ENCODE assay signal across 14 cellular contexts in genomic region chr4:80142396-80143304, GRCh38. TPM values are rescaled to one million over a fixed set of nuclear protein-coding genes. Genes with fewer than 3 reads are reported as not detected.
DNase-seq lines count a peak whose midpoint lies in the region; ATAC-seq, FAIRE-seq and TF ChIP-seq lines count a peak whose summit lies in the region.
"Had no signal": no experiment of that assay in that cellular context is flagged by ENCODE, and none has a peak within 500 bp of the region (broad histone marks: within the 10 kb centered on the region; RNA-seq: fewer than 3 reads in every experiment).

No MANE protein-coding gene starts in this region.

- CTCF ChIA-PET in activated B cell treated with CpG ODN at 0.5 μM for 24 hours (lab: Charles Lee) = interaction anchor here (1.3 to 3.4 kb wide), 4 partner anchors 17 to 60 kb away, joined by 3 to 20 read pairs (median 4); no protein-coding TSS in a partner anchor
- CTCF ChIA-PET in HepG2 (lab: Yijun Ruan, JAX; ENCODE audit: low intra/inter-chr PET ratio, low total read pairs) = no interaction called here

- no peaks in the 10 kb centered on the region for H3K9me2 ChIP-seq in Loucy (replicated peaks; ENCODE audit: low read depth, low read length)

- no peaks in the 10 kb centered on the region for H3K79me1 ChIP-seq in neuronal stem cell (ENCODE audit: low read depth, low read length)

- H4K20me1 ChIP-seq in Loucy (ENCODE audit: insufficient read depth, low read length, poor library complexity, severe bottlenecking) = no peaks in the 10 kb centered on the region
- H4K20me1 ChIP-seq in HepG2 (ENCODE audit: insufficient read depth, low read length) = no peaks in the 10 kb centered on the region

- H3K4me3 Mint-ChIP-seq in activated B cell treated with CpG ODN at 0.5 μM for 24 hours = no peak overlapping the region
- H3K4me3 Mint-ChIP-seq: activated CD4-positive, alpha-beta T cell treated with anti-CD3 and anti-CD28 coated beads, Interleukin-2, amount 10 ng/mL, durations not matched to agents 7 days and 5 days had no signal

- H2AK5ac ChIP-seq in neuronal stem cell (ENCODE audit: low read depth, low read length) = no peak overlapping the region

- H3F3A ChIP-seq in Loucy (ENCODE audit: low read depth) = peaks cover 20% of the 10 kb centered on the region

- H3K36me3 Mint-ChIP-seq in activated B cell treated with CpG ODN at 0.5 μM for 24 hours (ENCODE audit: low read depth) = no peaks in the 10 kb centered on the region

- no peak overlapping the region for H2BK15ac ChIP-seq in neuronal stem cell (ENCODE audit: low read length)

- in situ Hi-C loops in HepG2 (cut with HindIII; ENCODE audit: extremely low pct_ligation_motif_present, low pct_unique_long_range_greater_than_20kb) = no loop called here

- peaks cover 33% of the 10 kb centered on the region for H3K4me1 Mint-ChIP-seq in activated B cell treated with CpG ODN at 0.5 μM for 24 hours

- TF ChIP-seq EP300 in HepG2 (IDR thresholded peaks at IDR 0.05; ENCODE audit: low read depth in 2 of 2, low read length in 2 of 2) = no peak
- no peak for TF ChIP-seq EP300 in HepG2 (CRISPR knock-in tag; IDR thresholded peaks at IDR 0.05; ENCODE audit: borderline replicate concordance)

- H2AFZ ChIP-seq in Loucy (ENCODE audit: low read length) (0 out of 2 replicates have a peak overlapping the region, but pooled peaks have one; percentile 16), HepG2 (ENCODE audit: low read length) (no peak overlapping the region), neuronal stem cell (ENCODE audit: low read length) (no peak overlapping the region)

- H3K4me2 ChIP-seq in Loucy (ENCODE audit: low read depth, low read length, poor library complexity, severe bottlenecking) (peak overlapping the region; percentile 53), HepG2 (ENCODE audit: low read depth, low read length) (no peak overlapping the region), neuronal stem cell (ENCODE audit: insufficient read depth, low read length, poor library complexity, severe bottlenecking) (no peak overlapping the region)

- no peak overlapping the region for H3K14ac ChIP-seq in neuronal stem cell (ENCODE audit: low read length)

- no peak overlapping the region for H2BK120ac ChIP-seq in neuronal stem cell (ENCODE audit: low read depth, low read length)

- ATAC-seq in activated B cell treated with CpG ODN at 0.5 μM for 24 hours (ENCODE audit: low read depth) (peak; percentile 28), HepG2 (no peak)
- ATAC-seq: stimulated activated naive CD8-positive, alpha-beta T cell treated with anti-CD3 and anti-CD28 coated beads, Interleukin-15, Interleukin-2, amounts not matched to agents 100 U/mL and 50 U/mL, for 24 hours had no signal

- H3K18ac ChIP-seq in neuronal stem cell (ENCODE audit: low read length) = no peak overlapping the region

- no peak for TF ChIP-seq POLR2A in HepG2 (IDR thresholded peaks at IDR 0.05; ENCODE audit: insufficient read depth in 1 of 2, low read depth in 2 of 2, low read length in 2 of 2)

- no peak overlapping the region for H3K23ac ChIP-seq in neuronal stem cell (ENCODE audit: low read depth, low read length, poor library complexity)

- no peak overlapping the region for H2BK5ac ChIP-seq in neuronal stem cell (ENCODE audit: low read length)

- H3K36me3 ChIP-seq in Loucy (ENCODE audit: insufficient read depth, low read length) (no peaks in the 10 kb centered on the region), HepG2 (replicated peaks in 1 of 2; ENCODE audit: control insufficient read depth in 1 of 2, insufficient read depth in 2 of 2, low read length in 2 of 2) (no peaks in the 10 kb centered on the region), neuronal stem cell (replicated peaks in 1 of 2; ENCODE audit: control insufficient read depth in 2 of 2, insufficient read depth in 2 of 2, low read length in 2 of 2) (no peaks in the 10 kb centered on the region)

- no peak overlapping the region for H3K27ac Mint-ChIP-seq in activated B cell treated with CpG ODN at 0.5 μM for 24 hours
- H3K27ac Mint-ChIP-seq: activated CD4-positive, alpha-beta T cell treated with anti-CD3 and anti-CD28 coated beads, Interleukin-2, amount 10 ng/mL, durations not matched to agents 7 days and 5 days had no signal

- H3K4ac ChIP-seq in neuronal stem cell (ENCODE audit: low read length) = no peak overlapping the region

- 10% methylated on average over 4 of the region's 4 CpGs for WGBS in HepG2 (ENCODE audit: low lambda C conversion rate)
- WGBS in neuronal stem cell (ENCODE audit: extremely low coverage in 2 of 2, insufficient read length in 2 of 2, insufficient replicate concordance in 1 of 2), 2 donors = no CpG with 5 or more reads among the region's 4 CpGs

- H4K8ac ChIP-seq in neuronal stem cell (ENCODE audit: low read depth, low read length) = no peak overlapping the region

- H3K9me3 Mint-ChIP-seq in activated B cell treated with CpG ODN at 0.5 μM for 24 hours = no peaks in the 10 kb centered on the region
- H3K9me3 Mint-ChIP-seq: IgD-negative memory B cell had no signal

- H3K27me3 ChIP-seq in Loucy (ENCODE audit: insufficient read depth, low read length, poor library complexity, severe bottlenecking) (no peaks in the 10 kb centered on the region), HepG2 (ENCODE audit: control insufficient read depth in 1 of 2, insufficient read depth in 2 of 2, low read length in 2 of 2) (no peaks in the 10 kb centered on the region), neuronal stem cell (ENCODE audit: control insufficient read depth in 3 of 3, insufficient read depth in 3 of 3, low read depth in 1 of 3, low read length in 3 of 3) (no peaks in the 10 kb centered on the region)

- no peaks in the 10 kb centered on the region for H3K27me3 Mint-ChIP-seq in activated B cell treated with CpG ODN at 0.5 μM for 24 hours
- H3K27me3 Mint-ChIP-seq: activated CD4-positive, alpha-beta T cell treated with anti-CD3 and anti-CD28 coated beads, Interleukin-2, amount 10 ng/mL, durations not matched to agents 7 days and 5 days had no signal

- intact Hi-C loops in activated B cell treated with CpG ODN at 0.5 μM for 24 hours (cut with micrococcal nuclease) = no loop called here
- intact Hi-C loops in HepG2 (cut with micrococcal nuclease; ENCODE audit: unreplicated experiment) = no loop called here
- intact Hi-C loops in head of caudate nucleus (cut with DNase I) = no loop called here

- H3K4me1 ChIP-seq in Loucy (ENCODE audit: insufficient read depth, low read length, poor library complexity, severe bottlenecking) (peaks cover 78% of the 10 kb centered on the region), HepG2 (ENCODE audit: insufficient read depth, low read length) (no peaks in the 10 kb centered on the region), neuronal stem cell (ENCODE audit: control insufficient read depth in 2 of 2, insufficient read depth in 1 of 2, low read depth in 1 of 2, low read length in 2 of 2) (no peaks in the 10 kb centered on the region)

- POLR2A ChIA-PET in activated B cell treated with CpG ODN at 0.5 μM for 24 hours (lab: Charles Lee) (no interaction called here), HepG2 (lab: Yijun Ruan, JAX) (no interaction called here)

- FAIRE-seq in HepG2 (lab: Jason Lieb, UNC) = no peak

- peak overlapping the region; percentile 20 for H3K4me3 ChIP-seq in Loucy (ENCODE audit: low read length, poor library complexity, severe bottlenecking)
- H3K4me3 ChIP-seq in HepG2 (replicated peaks in 1 of 3; ENCODE audit: insufficient read depth in 1 of 3, low read depth in 2 of 3, low read length in 3 of 3) = no peak overlapping the region
- no peak overlapping the region for H3K4me3 ChIP-seq in neuronal stem cell (ENCODE audit: low read length in 2 of 2)

- H3K9ac ChIP-seq in Loucy (ENCODE audit: low read depth, low read length, poor library complexity, severe bottlenecking) = peak overlapping the region; percentile 69
- H3K9ac ChIP-seq in HepG2 (ENCODE audit: insufficient read depth, low read depth, low read length) = no peak overlapping the region
- H3K9ac ChIP-seq in neuronal stem cell (ENCODE audit: low read depth, low read length, poor library complexity) = no peak overlapping the region

- no TSS peak for BruUV-seq in HepG2 (replicated peaks; lab: Mats Ljungman, UMichigan)

- H3K9me3 ChIP-seq in Loucy (ENCODE audit: insufficient read depth, low read depth, low read length) (no peaks in the 10 kb centered on the region), HepG2 (ENCODE audit: low read length) (no peaks in the 10 kb centered on the region), neuronal stem cell (replicated peaks in 1 of 2; ENCODE audit: control insufficient read depth in 2 of 2, insufficient read depth in 1 of 2, low read depth in 1 of 2, low read length in 2 of 2) (no peaks in the 10 kb centered on the region)

- H3K79me2 ChIP-seq in Loucy (ENCODE audit: insufficient read depth, low read length) (no peaks in the 10 kb centered on the region), HepG2 (ENCODE audit: insufficient read depth, low read length) (no peaks in the 10 kb centered on the region)

- H3K27ac ChIP-seq in HepG2 (ENCODE audit: extremely low read length, insufficient read depth, low read length) (no peak overlapping the region), neuronal stem cell (replicated peaks; ENCODE audit: low read length) (no peak overlapping the region)

- H4K91ac ChIP-seq in neuronal stem cell (ENCODE audit: low read depth, low read length, poor library complexity) = no peak overlapping the region

- TF ChIP-seq CTCF in Loucy (conservative IDR thresholded peaks at IDR 0.05; ENCODE audit: low read length) (no peak), activated B cell treated with CpG ODN at 0.5 μM for 24 hours (IDR thresholded peaks at IDR 0.05) (no peak), HepG2 (CRISPR knock-in tag; IDR thresholded peaks at IDR 0.05) (no peak)

- TF ChIP-seq RAD21 in HepG2 (CRISPR knock-in tag; IDR thresholded peaks at IDR 0.05) = no peak

- H2BK12ac ChIP-seq in neuronal stem cell (ENCODE audit: low read length) = no peak overlapping the region

- DNase-seq in CD1c-positive myeloid dendritic cell (ENCODE audit: extremely low spot score) (peak; percentile 84), activated B cell treated with CpG ODN at 0.5 μM for 24 hours (no peak), HepG2 (ENCODE audit: low spot score) (no peak), neuronal stem cell (ENCODE audit: low spot score) (no peak), COLO829 (ENCODE audit: low spot score) (no peak), head of caudate nucleus (no peak), superior temporal gyrus (ENCODE audit: extremely low spot score) (no peak)
- DNase-seq: activated CD4-positive, alpha-beta T cell treated with anti-CD3 and anti-CD28 coated beads, Interleukin-2, amount 10 ng/mL, durations not matched to agents 7 days and 5 days; C1 segment of cervical spinal cord; NCI-H187; stimulated activated CD4-positive, alpha-beta T cell treated with anti-CD3 and anti-CD28 coated beads, Interleukin-4, amount 100 ng/mL, for 1 hour; stimulated activated naive CD8-positive, alpha-beta T cell treated with anti-CD3 and anti-CD28 coated beads, Interleukin-15, Interleukin-2, amounts not matched to agents 100 U/mL and 50 U/mL, for 24 hours had no signal

RNA-seq across cellular contexts. Expression of gene PRDM8, which starts 54.7 kb away (rescaled TPM):
- total RNA-seq in activated B cell treated with CpG ODN at 0.5 μM for 24 hours = 9.0 and 11.6 TPM in 2 replicates
- total RNA-seq in HepG2 (2016; rRNA removed; fragmentation: Illumina TruSeq; extraction: Trizol) = not detected in 2 replicates
- not detected in 2 replicates for total RNA-seq in HepG2 (2016; cell fraction: cytosol; rRNA removed; fragmentation: Illumina TruSeq; extraction: Trizol; ENCODE audit: low read depth)
- not detected in 2 replicates for total RNA-seq in HepG2 (2016; cell fraction: insoluble cytoplasmic fraction; rRNA removed; fragmentation: Illumina TruSeq; extraction: Trizol)
- not detected in 2 replicates for total RNA-seq in HepG2 (2016; cell fraction: membrane; rRNA removed; fragmentation: Illumina TruSeq; extraction: Trizol)
- not detected in 2 replicates for total RNA-seq in HepG2 (2016; cell fraction: nucleus; rRNA removed; fragmentation: Illumina TruSeq; extraction: Trizol)
- polyA plus RNA-seq in HepG2 (2011; rRNA removed) = 0.04 and 0.09 TPM in 2 replicates
- polyA plus RNA-seq in HepG2 (2011; cell fraction: cytosol; rRNA removed) = 0.01 TPM in 1 of 2 replicates, not detected in the other
- 0.09 and 0.76 TPM in 2 replicates for polyA plus RNA-seq in HepG2 (2011; cell fraction: nucleus; rRNA removed)
- not detected in 2 replicates for polyA plus RNA-seq in HepG2 (2012)
- polyA plus RNA-seq in HepG2 (2016; cell fraction: cytosol; fragmentation: Illumina TruSeq; extraction: Trizol; ENCODE audit: low read depth) = not detected in 2 replicates
- not detected in 2 replicates for polyA plus RNA-seq in HepG2 (2016; cell fraction: insoluble cytoplasmic fraction; fragmentation: Illumina TruSeq; extraction: Trizol; ENCODE audit: low read depth)
- polyA plus RNA-seq in HepG2 (2016; cell fraction: membrane; fragmentation: Illumina TruSeq; extraction: Trizol; ENCODE audit: low read depth) = not detected in 2 replicates
- not detected in 2 replicates for polyA plus RNA-seq in HepG2 (2016; cell fraction: nucleus; fragmentation: Illumina TruSeq; extraction: Trizol; ENCODE audit: insufficient read depth, low read depth)
- polyA minus RNA-seq in HepG2 (2011; rRNA and poly(A)+ RNA removed; ENCODE audit: low replicate concordance) = 0.08 TPM in 1 of 2 replicates, not detected in the other
- polyA minus RNA-seq in HepG2 (2011; cell fraction: cytosol; rRNA and poly(A)+ RNA removed) = not detected in 2 replicates
- polyA minus RNA-seq in HepG2 (2011; cell fraction: nucleus; rRNA and poly(A)+ RNA removed) = not detected in 2 replicates
- 0.08 TPM for polyA plus RNA-seq in neuronal stem cell (2013, experiment 1 of 2)
- 0.07 TPM for polyA plus RNA-seq in neuronal stem cell (2013, experiment 2 of 2)
